In genomic region chr6:12291785-12292604, GRCh38 we compare ENCODE assay signal across 8 cellular contexts. TPM values are rescaled to one million over a fixed set of nuclear protein-coding genes. Genes with fewer than 3 reads are reported as not detected.
DNase-seq lines count a peak whose midpoint lies in the region; ATAC-seq, FAIRE-seq and TF ChIP-seq lines count a peak whose summit lies in the region.
"Had no signal": no experiment of that assay in that cellular context is flagged by ENCODE, and none has a peak within 500 bp of the region (broad histone marks: within the 10 kb centered on the region; RNA-seq: fewer than 3 reads in every experiment).

No MANE protein-coding gene starts in this region.

- POLR2A ChIA-PET in activated CD8-positive, alpha-beta T cell treated with anti-CD3 and anti-CD28 coated beads for 36 hours (lab: Charles Lee): no interaction called here

- peaks cover 25% of the 10 kb centered on the region for H3K4me1 Mint-ChIP-seq in astrocyte (ENCODE audit: low read depth, unreplicated experiment)
- peaks cover 9% of the 10 kb centered on the region for H3K4me1 Mint-ChIP-seq in activated CD8-positive, alpha-beta T cell treated with anti-CD3 and anti-CD28 coated beads for 36 hours (ENCODE audit: low read depth)

- intact Hi-C loops in activated CD8-positive, alpha-beta T cell treated with anti-CD3 and anti-CD28 coated beads for 36 hours (cut with micrococcal nuclease): loop anchor here (5.0 to 10.0 kb wide), 2 partner anchors 140 to 313 kb away; no protein-coding TSS in a partner anchor

- H3K4me3 ChIP-seq in astrocyte (ENCODE audit: insufficient read depth, low read depth, low read length) (peak overlapping the region; percentile 83), keratinocyte (ENCODE audit: control insufficient read depth in 2 of 3, extremely low read depth in 1 of 3, insufficient read depth in 2 of 3, low read depth in 1 of 3, low read length in 3 of 3) (peak overlapping the region; percentile 59 to 99 (median 97)), tibial nerve (peak overlapping the region; percentile 14 to 48 (median 38))

- H3K4me3 Mint-ChIP-seq in astrocyte (ENCODE audit: unreplicated experiment): peak overlapping the region; percentile 92
- no peak overlapping the region for H3K4me3 Mint-ChIP-seq in activated CD8-positive, alpha-beta T cell treated with anti-CD3 and anti-CD28 coated beads for 36 hours

- H4K20me1 ChIP-seq in astrocyte (ENCODE audit: insufficient read depth, low read length): peaks cover 20% of the 10 kb centered on the region
- no peaks in the 10 kb centered on the region for H4K20me1 ChIP-seq in keratinocyte (ENCODE audit: control insufficient read depth, extremely low read depth, insufficient read depth, low read length)

- 46 to 52% methylated on average over 15 of the region's 15 CpGs for WGBS in tibial nerve, 2 donors

- H3K4me1 ChIP-seq in astrocyte (ENCODE audit: insufficient read depth, low read length): peaks cover 36% of the 10 kb centered on the region
- peaks cover 72% of the 10 kb centered on the region for H3K4me1 ChIP-seq in keratinocyte (ENCODE audit: control insufficient read depth, extremely low read depth, insufficient read depth, low read length)
- peaks cover 0 to 23% (median 0%) of the 10 kb centered on the region in 4 donors for H3K4me1 ChIP-seq in tibial nerve

- peak; percentile 27 for DNase-seq in HCEC 1CT
- DNase-seq in astrocyte (ENCODE audit: low read depth): peak; percentile 39
- no peak for DNase-seq in keratinocyte (ENCODE audit: low read depth, low spot score)
- no peak for DNase-seq in tibial nerve (ENCODE audit: low spot score in 2 of 2)
- DNase-seq in activated CD8-positive, alpha-beta T cell treated with anti-CD3 and anti-CD28 coated beads for 36 hours: no peak
- DNase-seq: posterior cingulate gyrus had no signal

- peak; percentile 22 for TF ChIP-seq CTCF in astrocyte (IDR thresholded peaks at IDR 0.05; ENCODE audit: insufficient read depth, low read depth, low read length)
- peak; percentile 43 to 71 (median 45) for TF ChIP-seq CTCF in keratinocyte (optimal IDR thresholded peaks at IDR 0.05 in 1 of 3, IDR thresholded peaks at IDR 0.05 in 1 of 3, conservative IDR thresholded peaks at IDR 0.05 in 1 of 3; ENCODE audit: extremely low read depth in 1 of 3, insufficient read depth in 2 of 3, low read length in 3 of 3)
- no peak for TF ChIP-seq CTCF in tibial nerve (IDR thresholded peaks at IDR 0.05)
- TF ChIP-seq CTCF in activated CD8-positive, alpha-beta T cell treated with anti-CD3 and anti-CD28 coated beads for 36 hours (IDR thresholded peaks at IDR 0.05): no peak

- CTCF ChIA-PET in activated CD8-positive, alpha-beta T cell treated with anti-CD3 and anti-CD28 coated beads for 36 hours (lab: Charles Lee): interaction anchor here (3.9 kb wide), 1 partner anchor 12 kb away, joined by 32 read pairs; no protein-coding TSS in a partner anchor

- no peak for TF ChIP-seq POLR2A in tibial nerve (IDR thresholded peaks at IDR 0.05)

- H3K27ac Mint-ChIP-seq in astrocyte (ENCODE audit: unreplicated experiment): peak overlapping the region; percentile 84
- H3K27ac Mint-ChIP-seq in activated CD8-positive, alpha-beta T cell treated with anti-CD3 and anti-CD28 coated beads for 36 hours: no peak overlapping the region

- TF ChIP-seq EP300 in tibial nerve (IDR thresholded peaks at IDR 0.05): no peak

- FAIRE-seq in astrocyte (lab: Jason Lieb, UNC): no peak
- FAIRE-seq in keratinocyte (lab: Jason Lieb, UNC): peak; percentile 51

- no peaks in the 10 kb centered on the region for H3K9me1 ChIP-seq in keratinocyte (ENCODE audit: control insufficient read depth, extremely low read depth, insufficient read depth, low read length)

- peak overlapping the region; percentile 32 for H3K27ac ChIP-seq in astrocyte (ENCODE audit: low read depth, low read length)
- peak overlapping the region; percentile 84 for H3K27ac ChIP-seq in keratinocyte (ENCODE audit: control insufficient read depth, insufficient read depth, low read length)
- peak overlapping the region in 3 of 4 donors; percentile 21 to 84 (median 46) for H3K27ac ChIP-seq in tibial nerve

- peaks cover 2% of the 10 kb centered on the region for H3K9me3 Mint-ChIP-seq in astrocyte (ENCODE audit: unreplicated experiment)
- H3K9me3 Mint-ChIP-seq in activated CD8-positive, alpha-beta T cell treated with anti-CD3 and anti-CD28 coated beads for 36 hours: no peaks in the 10 kb centered on the region

- H3K36me3 ChIP-seq in astrocyte (ENCODE audit: insufficient read depth, low read length) (peaks cover 22% of the 10 kb centered on the region), keratinocyte (ENCODE audit: control insufficient read depth in 2 of 2, extremely low read depth in 1 of 2, insufficient read depth in 2 of 2, low read length in 2 of 2) (peaks cover 6 to 26% of the 10 kb centered on the region in 2 experiments), tibial nerve (peaks cover 0 to 3% (median 0%) of the 10 kb centered on the region in 3 donors)

- peaks cover 12% of the 10 kb centered on the region for H3K36me3 Mint-ChIP-seq in astrocyte (ENCODE audit: low read depth, unreplicated experiment)
- H3K36me3 Mint-ChIP-seq in activated CD8-positive, alpha-beta T cell treated with anti-CD3 and anti-CD28 coated beads for 36 hours (ENCODE audit: low read depth): no peaks in the 10 kb centered on the region

- ATAC-seq in HG03175 (IDR thresholded peaks at IDR 0.05; ENCODE audit: unreplicated experiment): no peak
- no peak for ATAC-seq in GM19452 (IDR thresholded peaks at IDR 0.05; ENCODE audit: unreplicated experiment)
- no peak for ATAC-seq in activated CD8-positive, alpha-beta T cell treated with anti-CD3 and anti-CD28 coated beads for 36 hours

- dilution Hi-C loops in keratinocyte (cut with MboI; ENCODE audit: extremely low pct_ligation_motif_present, low sequenced_read_pairs): no loop called here

- peaks cover 20% of the 10 kb centered on the region for H3K79me2 ChIP-seq in astrocyte (ENCODE audit: insufficient read depth, low read length)
- H3K79me2 ChIP-seq in keratinocyte (ENCODE audit: control insufficient read depth, insufficient read depth, low read length): peaks cover 20% of the 10 kb centered on the region

- peak overlapping the region; percentile 97 for H3K4me2 ChIP-seq in astrocyte (ENCODE audit: low read length)
- H3K4me2 ChIP-seq in keratinocyte (ENCODE audit: control insufficient read depth, extremely low read depth, insufficient read depth, low read depth, low read length): peak overlapping the region; percentile 95

- no peaks in the 10 kb centered on the region for H3K9me3 ChIP-seq in astrocyte (ENCODE audit: insufficient read depth, low read depth, low read length)
- H3K9me3 ChIP-seq in keratinocyte (ENCODE audit: control insufficient read depth, low read depth, low read length): no peaks in the 10 kb centered on the region
- H3K9me3 ChIP-seq in tibial nerve: no peaks in the 10 kb centered on the region

- H2AFZ ChIP-seq in astrocyte (ENCODE audit: low read depth, low read length): peak overlapping the region; percentile 58
- peak overlapping the region; percentile 14 for H2AFZ ChIP-seq in keratinocyte (ENCODE audit: control insufficient read depth, low read length)

- H3K27me3 Mint-ChIP-seq in astrocyte (ENCODE audit: low read depth, unreplicated experiment): no peaks in the 10 kb centered on the region
- H3K27me3 Mint-ChIP-seq in activated CD8-positive, alpha-beta T cell treated with anti-CD3 and anti-CD28 coated beads for 36 hours: peaks cover 29% of the 10 kb centered on the region

- no peaks in the 10 kb centered on the region for H3K27me3 ChIP-seq in astrocyte (ENCODE audit: insufficient read depth, low read length)
- H3K27me3 ChIP-seq in keratinocyte (ENCODE audit: control insufficient read depth, extremely low read depth, insufficient read depth, low read length): no peaks in the 10 kb centered on the region
- H3K27me3 ChIP-seq in tibial nerve: peaks cover 0 to 22% of the 10 kb centered on the region in 2 donors

- peak overlapping the region; percentile 93 for H3K9ac ChIP-seq in astrocyte (ENCODE audit: low read length)
- peak overlapping the region; percentile 87 for H3K9ac ChIP-seq in keratinocyte (ENCODE audit: control insufficient read depth, extremely low read depth, insufficient read depth, low read length)

RNA-seq across cellular contexts. Expression of gene EDN1, which starts 1.8 kb away (rescaled TPM):
- total RNA-seq in astrocyte (54.8 and 64.4 TPM in 2 replicates), tibial nerve (10 to 100 TPM; 18.2 to 48.8 (median 38.3) TPM)
- polyA plus RNA-seq in keratinocyte: 17.2 to 19.7 TPM (median 18.0 TPM) in 3 replicates
- polyA plus RNA-seq in keratinocyte (2011; ENCODE audit: low read depth): 13.7 TPM
- polyA plus RNA-seq in keratinocyte (2011; cell fraction: cytosol; rRNA removed): 8.8 and 14.9 TPM in 2 replicates
- polyA plus RNA-seq in keratinocyte (2011; cell fraction: nucleus; rRNA removed): 41.0 and 50.4 TPM in 2 replicates
- 13.0 and 13.5 TPM in 2 replicates for polyA plus RNA-seq in keratinocyte (2012; ENCODE audit: low replicate concordance)
- polyA minus RNA-seq in keratinocyte: 6.3 to 7.3 TPM (median 7.1 TPM) in 3 replicates
- polyA minus RNA-seq in keratinocyte (2011; cell fraction: cytosol; rRNA and poly(A)+ RNA removed): 9.4 TPM
- polyA minus RNA-seq in keratinocyte (2011; cell fraction: nucleus; rRNA and poly(A)+ RNA removed): 11.9 and 12.2 TPM in 2 replicates
- total RNA-seq in activated CD8-positive, alpha-beta T cell treated with anti-CD3 and anti-CD28 coated beads for 36 hours: under 1 TPM in 1 of 2 experiments, not detected in 1; 0.14 TPM

Comparison
In these comparisons a context has a peak if more than half of its experiments do, and no peak if none do; other contexts are left out.
1. DNase-seq: peak in HCEC 1CT (single experiment) and astrocyte (single experiment); none in keratinocyte (single experiment), tibial nerve (0 of 2) and activated CD8-positive, alpha-beta T cell treated with anti-CD3 and anti-CD28 coated beads for 36 hours (single experiment).
2. H3K27ac ChIP-seq: peak in every context shown above with its lines; median percentile 84 in keratinocyte; 46 in tibial nerve; 32 in astrocyte.
3. H3K4me3 ChIP-seq: peak in every context shown above with its lines; median percentile 97 in keratinocyte; 83 in astrocyte; 38 in tibial nerve.
4. CTCF ChIP-seq: peak in astrocyte (single experiment) and keratinocyte (3 of 3); none in tibial nerve (0 of 5) and activated CD8-positive, alpha-beta T cell treated with anti-CD3 and anti-CD28 coated beads for 36 hours (single experiment).
5. RNA of gene EDN1, which starts 1.8 kb away (total RNA-seq): 54.8 to 64.4 TPM in astrocyte and 18.2 to 48.8 TPM in tibial nerve; 0.14 TPM in activated CD8-positive, alpha-beta T cell treated with anti-CD3 and anti-CD28 coated beads for 36 hours; every median in the first group is over 10 times any median in the second.